In the genomic region with DNA sequence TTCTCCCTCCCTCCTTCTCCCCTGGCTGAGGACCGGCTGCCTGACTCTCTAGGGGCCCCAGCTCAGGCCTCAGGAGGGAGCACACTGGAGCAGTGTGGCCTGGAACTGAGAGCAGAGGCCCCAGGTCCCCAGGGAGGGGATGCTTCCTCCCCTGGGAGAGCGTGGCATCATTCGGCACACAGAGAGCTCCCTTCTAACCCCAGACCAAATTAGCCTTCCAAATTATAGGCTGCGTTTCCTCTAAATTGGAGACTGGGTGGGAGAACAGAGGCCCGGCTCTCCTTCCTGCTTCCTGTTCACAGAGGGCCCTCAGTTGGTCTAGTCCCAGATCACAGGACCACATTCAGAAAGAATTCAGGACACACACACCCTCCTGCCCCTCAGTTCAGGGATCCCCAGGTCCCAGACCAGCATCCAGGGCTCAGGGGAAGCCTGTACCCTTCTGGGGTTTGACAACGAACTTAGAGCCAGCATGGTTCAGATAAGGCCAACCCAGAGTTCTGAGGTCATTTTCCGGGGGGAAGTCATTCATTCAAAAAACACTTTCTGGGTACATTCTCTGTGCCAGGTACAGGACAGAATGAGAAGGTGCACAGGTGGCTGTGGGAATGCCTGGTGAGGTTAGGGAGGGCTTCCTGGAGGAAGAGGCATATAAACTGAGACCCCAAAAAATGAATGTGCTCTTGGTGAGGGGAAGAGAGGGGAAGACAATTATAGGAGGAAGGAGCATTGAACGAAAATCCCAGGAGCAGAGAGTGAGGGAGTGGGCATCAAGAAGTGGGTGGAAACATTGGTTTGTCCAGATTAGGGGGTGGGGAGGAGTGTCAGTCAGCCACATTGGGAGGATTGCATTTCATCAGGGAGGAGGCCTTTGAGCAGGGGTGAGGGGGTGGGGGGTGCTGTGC, we compare ENCODE assay signal across 10 cellular contexts. TPM values are rescaled to one million over a fixed set of nuclear protein-coding genes. Genes with fewer than 3 reads are reported as not detected.
A peak's percentile ranks its signal among the peaks of the same experiment; 100 is the strongest.
DNase-seq lines count a peak whose midpoint lies in the region; ATAC-seq, FAIRE-seq and TF ChIP-seq lines count a peak whose summit lies in the region.
"Had no signal": no experiment of that assay in that cellular context is flagged by ENCODE, and none has a peak within 500 bp of the region (broad histone marks: within the 10 kb centered on the region; RNA-seq: fewer than 3 reads in every experiment).

No MANE protein-coding gene starts in this region.

- SMC1A ChIA-PET in GM12878 (lab: Charles Lee; ENCODE audit: uncharacterized antibody, unreplicated experiment), result interaction anchor here (0.7 to 12.8 kb wide), 12 partner anchors 8 to 97 kb away, joined by 3 to 116 read pairs (median 6); partner anchors contain the start of gene DUSP7

- no peaks in the 10 kb centered on the region for H3K27me3 ChIP-seq in cardiac muscle cell
- no peaks in the 10 kb centered on the region for H3K27me3 ChIP-seq in GM12878 (replicated peaks in 1 of 2; ENCODE audit: control insufficient read depth in 2 of 2, insufficient read depth in 2 of 2, low read length in 1 of 2)
- H3K27me3 ChIP-seq in thyroid gland, result no peaks in the 10 kb centered on the region
- no peaks in the 10 kb centered on the region for H3K27me3 ChIP-seq in small intestine (ENCODE audit: control insufficient read depth in 2 of 2, insufficient read depth in 2 of 2, low read length in 2 of 2)

- no TSS peak for BruUV-seq in GM12878 (replicated peaks; lab: Mats Ljungman, UMichigan)

- no peak for TF ChIP-seq RAD21 in GM12878 (IDR thresholded peaks at IDR 0.05; ENCODE audit: insufficient read depth, low read depth, low read length)

- RAD21 ChIA-PET in GM12878 (lab: Charles Lee; ENCODE audit: unreplicated experiment), result interaction anchor here (0.9 to 7.1 kb wide), 15 partner anchors 9 to 179 kb away, joined by 3 to 70 read pairs (median 6); partner anchors contain the start of gene DUSP7

- POLR2A ChIA-PET in GM12878 (lab: Charles Lee), result interaction anchor here (0.6 to 2.3 kb wide), 16 partner anchors 7 to 229 kb away, joined by 3 to 21 read pairs (median 5); partner anchors contain the start of gene DUSP7

- CTCF ChIA-PET in GM12878 (lab: Yijun Ruan, JAX), result interaction anchor here (0.7 to 2.3 kb wide), 16 partner anchors 9 to 121 kb away, joined by 3 to 30 read pairs (median 6); partner anchors contain the start of genes DUSP7 and RRP9

- H3K9me3 ChIP-seq in cardiac muscle cell (ENCODE audit: low read depth) (no peaks in the 10 kb centered on the region), GM12878 (replicated peaks; ENCODE audit: control insufficient read depth, insufficient read depth, low read length) (no peaks in the 10 kb centered on the region), thyroid gland (no peaks in the 10 kb centered on the region), small intestine (ENCODE audit: control insufficient read depth, low read depth) (no peaks in the 10 kb centered on the region)

- peak overlapping the region; percentile 72 for H2AFZ ChIP-seq in GM12878 (ENCODE audit: control insufficient read depth, low read depth, low read length)

- H3K79me2 ChIP-seq in GM12878 (ENCODE audit: control insufficient read depth, insufficient read depth, low read length), result no peaks in the 10 kb centered on the region

- H3K4me1 ChIP-seq in cardiac muscle cell (ENCODE audit: low read depth) (peaks cover 72% of the 10 kb centered on the region), GM12878 (ENCODE audit: control insufficient read depth, insufficient read depth, low read length) (peaks cover 18% of the 10 kb centered on the region), thyroid gland (peaks cover 0 to 37% of the 10 kb centered on the region in 2 donors), small intestine (ENCODE audit: control insufficient read depth in 2 of 2, insufficient read depth in 1 of 2, low read depth in 1 of 2, low read length in 1 of 2) (no peaks in the 10 kb centered on the region)

- H3K36me3 ChIP-seq in cardiac muscle cell (no peaks in the 10 kb centered on the region), GM12878 (ENCODE audit: control insufficient read depth in 2 of 2, insufficient read depth in 2 of 2, low read length in 1 of 2) (no peaks in the 10 kb centered on the region), thyroid gland (no peaks in the 10 kb centered on the region), small intestine (ENCODE audit: control insufficient read depth in 2 of 2, insufficient read depth in 2 of 2, low read length in 2 of 2) (no peaks in the 10 kb centered on the region)

- H3K4me3 ChIP-seq in cardiac muscle cell, result no peak overlapping the region
- no peak overlapping the region for H3K4me3 ChIP-seq in GM12878
- no peak overlapping the region for H3K4me3 ChIP-seq in thyroid gland (replicated peaks in 1 of 3)
- no peak overlapping the region for H3K4me3 ChIP-seq in small intestine (ENCODE audit: low read depth in 1 of 2, low read length in 2 of 2)

- no peaks in the 10 kb centered on the region for H4K20me1 ChIP-seq in GM12878 (ENCODE audit: control insufficient read depth, insufficient read depth)

- H3K27ac ChIP-seq in cardiac muscle cell (peak overlapping the region; percentile 98), GM12878 (ENCODE audit: control insufficient read depth, insufficient read depth) (peak overlapping the region; percentile 55), thyroid gland (peak overlapping the region in 2 of 3 donors; percentile 41 to 69), small intestine (ENCODE audit: low read depth in 1 of 2, low read length in 1 of 2) (no peak overlapping the region)

- peak overlapping the region; percentile 63 for H3K4me2 ChIP-seq in GM12878 (ENCODE audit: control insufficient read depth, insufficient read depth)

- no peak for DNase-seq in cardiac muscle cell (ENCODE audit: low read depth in 1 of 2, low spot score in 1 of 2)
- DNase-seq in left cardiac atrium, result no peak
- DNase-seq in GM12878 (ENCODE audit: low read depth, low spot score), result peak; percentile 81
- no peak for DNase-seq in thyroid gland
- DNase-seq in small intestine, result no peak
- no peak for DNase-seq in activated effector memory CD4-positive, alpha-beta T cell treated with Interleukin-2 at 50 U/mL for 16 hours
- DNase-seq in activated T-cell treated with anti-CD3 and anti-CD28 coated beads, Interleukin-2, amount 50 U/mL, for 48 hours, result no peak
- DNase-seq: NCI-H1694; stimulated activated CD8-positive, alpha-beta memory T cell treated with anti-CD3 and anti-CD28 coated beads, Interleukin-4, amount 100 ng/mL, for 48 hours had no signal

- no peak for TF ChIP-seq CTCF in cardiac muscle cell (IDR thresholded peaks at IDR 0.05; ENCODE audit: low read depth, low read length)
- TF ChIP-seq CTCF in GM12878 (IDR thresholded peaks at IDR 0.05 in 2 of 3, conservative IDR thresholded peaks at IDR 0.05 in 1 of 3; ENCODE audit: control insufficient read depth in 2 of 3, extremely low read depth in 1 of 3, insufficient read depth in 1 of 3, low read depth in 3 of 3, low read length in 3 of 3), result no peak
- no peak for TF ChIP-seq CTCF in thyroid gland (IDR thresholded peaks at IDR 0.05)

- ATAC-seq in left cardiac atrium (no peak), HG02885 (IDR thresholded peaks at IDR 0.05; ENCODE audit: poor library complexity, unreplicated experiment) (peak; percentile 72), GM12878 (peak; percentile 87)

- in situ Hi-C loops in GM12878 (cut with MboI), result no loop called here

- 8% methylated on average over 7 of the region's 8 CpGs for WGBS in GM12878 (ENCODE audit: insufficient coverage, insufficient replicate concordance, low lambda C conversion rate, missing lambda C conversion rate)
- WGBS in thyroid gland, 2 donors, result 66 to 68% methylated on average over 4 to 7 of the region's 8 CpGs
- WGBS in small intestine, 3 donors, result 67 to 80% (median 73%) methylated on average over 8 of the region's 8 CpGs

- peak in 1 of 2 experiments; percentile 38; a peak in 1 of 4 replicates for TF ChIP-seq EP300 in GM12878 (IDR thresholded peaks at IDR 0.05; ENCODE audit: borderline replicate concordance in 1 of 2, control insufficient read depth in 1 of 2, low read depth in 2 of 2, low read length in 2 of 2)

- intact Hi-C loops in left cardiac atrium (cut with DNase I), result no loop called here
- intact Hi-C loops in GM12878 (cut with micrococcal nuclease; ENCODE audit: unreplicated experiment), result loop anchor here (1.0 kb wide), 1 partner anchor 28 kb away; no protein-coding TSS in a partner anchor
- intact Hi-C loops in thyroid gland (cut with DNase I), result no loop called here

- peak overlapping the region; percentile 24; the same call in 1 of the 2 replicates for H3K9ac ChIP-seq in GM12878 (ENCODE audit: control insufficient read depth, insufficient read depth, low read length)

- TF ChIP-seq POLR2A in GM12878 (IDR thresholded peaks at IDR 0.05; ENCODE audit: low read depth, low read length), result peak; percentile 34; the same call in 1 of the 2 replicates
- no peak for TF ChIP-seq POLR2A in thyroid gland (IDR thresholded peaks at IDR 0.05)

- FAIRE-seq in GM12878 (lab: Jason Lieb, UNC) (peak; percentile 76), small intestine (lab: Jason Lieb, UNC) (no peak)

RNA-seq across cellular contexts. Expression of gene RPL29, which starts 28.4 kb away (rescaled TPM):
- 1,533 and 1,673 TPM in 2 replicates for total RNA-seq in cardiac muscle cell
- 844 and 941 TPM in 2 replicates for polyA plus RNA-seq in cardiac muscle cell
- total RNA-seq in left cardiac atrium, result 100 to 1,000 TPM; 586 to 682 TPM
- total RNA-seq in GM12878 (2013; cell fraction: nucleolus; rRNA removed), result 312 and 327 TPM in 2 replicates
- total RNA-seq in GM12878 (2014; rRNA removed), result 1,707 and 1,708 TPM in 2 replicates
- total RNA-seq in GM12878 (2014; rRNA removed; fragmentation: Illumina TruSeq; extraction: Trizol), result 2,030 and 2,061 TPM in 2 replicates
- total RNA-seq in GM12878 (2021), result 1,814 and 1,873 TPM in 2 replicates
- polyA plus RNA-seq in GM12878 (2011; ENCODE audit: low read depth), result 2,919 TPM
- polyA plus RNA-seq in GM12878 (2011; rRNA removed), result 1,274 and 1,606 TPM in 2 replicates
- polyA plus RNA-seq in GM12878 (2011; cell fraction: cytosol; rRNA removed), result 2,998 and 3,537 TPM in 2 replicates
- 1,112 and 1,184 TPM in 2 replicates for polyA plus RNA-seq in GM12878 (2011; cell fraction: nucleus; rRNA removed)
- polyA plus RNA-seq in GM12878 (2012), result 3,236 and 3,576 TPM in 2 replicates
- 1,724 and 2,477 TPM in 2 replicates for polyA plus RNA-seq in GM12878 (2014; fragmentation: Illumina TruSeq; extraction: Trizol)
- polyA plus RNA-seq in GM12878 (2014; fragmentation: Nextera tagmentation; extraction: Ambion mirVana), result 1,000 to 10,000 TPM; 1,053 to 1,085 TPM
- polyA plus RNA-seq in GM12878 (2014; rRNA removed), result 2,075 and 2,190 TPM in 2 replicates
- polyA plus RNA-seq in GM12878 (2016; fragmentation: Nextera tagmentation; extraction: Ambion mirVana), result 1,000 to 10,000 TPM; 1,397 to 1,403 TPM
- 1,357 and 1,638 TPM in 2 replicates for polyA minus RNA-seq in GM12878 (2011; rRNA and poly(A)+ RNA removed)
- polyA minus RNA-seq in GM12878 (2011; cell fraction: cytosol; rRNA and poly(A)+ RNA removed), result 571 and 626 TPM in 2 replicates
- 256 and 363 TPM in 2 replicates for polyA minus RNA-seq in GM12878 (2011; cell fraction: nucleus; rRNA and poly(A)+ RNA removed)
- total RNA-seq in thyroid gland, result 1,000 to 10,000 TPM in 3 of 4 donors, 100 to 1,000 TPM in 1; 826 to 1,348 (median 1,271) TPM
- 1,000 to 10,000 TPM; 2,279 to 2,499 (median 2,299) TPM for polyA plus RNA-seq in small intestine

RNA-seq across cellular contexts. Expression of gene DUSP7, which starts 32.3 kb away (rescaled TPM):
- total RNA-seq in cardiac muscle cell, result 32.2 and 39.5 TPM in 2 replicates
- 7.1 and 13.1 TPM in 2 replicates for polyA plus RNA-seq in cardiac muscle cell
- total RNA-seq in left cardiac atrium, result 10 to 100 TPM; 24.6 to 39.3 TPM
- 27.3 and 28.8 TPM in 2 replicates for total RNA-seq in GM12878 (2013; cell fraction: nucleolus; rRNA removed)
- total RNA-seq in GM12878 (2014; rRNA removed), result 13.0 TPM in 2 replicates
- 4.9 and 5.5 TPM in 2 replicates for total RNA-seq in GM12878 (2014; rRNA removed; fragmentation: Illumina TruSeq; extraction: Trizol)
- 16.0 and 17.5 TPM in 2 replicates for total RNA-seq in GM12878 (2021)
- polyA plus RNA-seq in GM12878 (2011; ENCODE audit: low read depth), result 2.5 TPM
- 9.7 and 17.0 TPM in 2 replicates for polyA plus RNA-seq in GM12878 (2011; rRNA removed)
- 24.2 and 27.7 TPM in 2 replicates for polyA plus RNA-seq in GM12878 (2011; cell fraction: cytosol; rRNA removed)
- 37.1 and 37.4 TPM in 2 replicates for polyA plus RNA-seq in GM12878 (2011; cell fraction: nucleus; rRNA removed)
- 5.4 and 6.3 TPM in 2 replicates for polyA plus RNA-seq in GM12878 (2012)
- 4.8 and 10.3 TPM in 2 replicates for polyA plus RNA-seq in GM12878 (2014; fragmentation: Illumina TruSeq; extraction: Trizol)
- polyA plus RNA-seq in GM12878 (2014; fragmentation: Nextera tagmentation; extraction: Ambion mirVana), result under 1 TPM; 0.73 to 0.82 TPM
- 16.1 and 18.2 TPM in 2 replicates for polyA plus RNA-seq in GM12878 (2014; rRNA removed)
- 1 to 10 TPM; 1.7 TPM for polyA plus RNA-seq in GM12878 (2016; fragmentation: Nextera tagmentation; extraction: Ambion mirVana)
- 32.2 and 48.1 TPM in 2 replicates for polyA minus RNA-seq in GM12878 (2011; rRNA and poly(A)+ RNA removed)
- polyA minus RNA-seq in GM12878 (2011; cell fraction: cytosol; rRNA and poly(A)+ RNA removed), result 17.5 and 17.6 TPM in 2 replicates
- polyA minus RNA-seq in GM12878 (2011; cell fraction: nucleus; rRNA and poly(A)+ RNA removed), result 28.3 and 42.2 TPM in 2 replicates
- total RNA-seq in thyroid gland, result 10 to 100 TPM in 3 of 4 donors, 1 to 10 TPM in 1; 6.9 to 10.6 (median 10.4) TPM
- 1 to 10 TPM; 1.6 to 7.1 (median 1.8) TPM for polyA plus RNA-seq in small intestine

RNA-seq across cellular contexts. Expression of gene ACY1, which starts 40.8 kb away (rescaled TPM):
- total RNA-seq in cardiac muscle cell, result 87.7 and 99.7 TPM in 2 replicates
- polyA plus RNA-seq in cardiac muscle cell, result 116 and 125 TPM in 2 replicates
- total RNA-seq in left cardiac atrium, result 10 to 100 TPM; 21.8 to 24.8 TPM
- total RNA-seq in GM12878 (2013; cell fraction: nucleolus; rRNA removed), result 11.6 and 14.6 TPM in 2 replicates
- 28.9 and 35.1 TPM in 2 replicates for total RNA-seq in GM12878 (2014; rRNA removed)
- 19.0 and 22.3 TPM in 2 replicates for total RNA-seq in GM12878 (2014; rRNA removed; fragmentation: Illumina TruSeq; extraction: Trizol)
- 27.4 and 33.5 TPM in 2 replicates for total RNA-seq in GM12878 (2021)
- polyA plus RNA-seq in GM12878 (2011; ENCODE audit: low read depth), result 62.9 TPM
- polyA plus RNA-seq in GM12878 (2011; rRNA removed), result 12.5 and 18.5 TPM in 2 replicates
- 31.5 and 32.0 TPM in 2 replicates for polyA plus RNA-seq in GM12878 (2011; cell fraction: cytosol; rRNA removed)
- polyA plus RNA-seq in GM12878 (2011; cell fraction: nucleus; rRNA removed), result 36.7 and 37.0 TPM in 2 replicates
- 30.6 and 33.0 TPM in 2 replicates for polyA plus RNA-seq in GM12878 (2012)
- polyA plus RNA-seq in GM12878 (2014; fragmentation: Illumina TruSeq; extraction: Trizol), result 6.4 and 18.8 TPM in 2 replicates
- 10 to 100 TPM; 19.8 to 28.2 TPM for polyA plus RNA-seq in GM12878 (2014; fragmentation: Nextera tagmentation; extraction: Ambion mirVana)
- polyA plus RNA-seq in GM12878 (2014; rRNA removed), result 31.3 and 42.2 TPM in 2 replicates
- polyA plus RNA-seq in GM12878 (2016; fragmentation: Nextera tagmentation; extraction: Ambion mirVana), result 10 to 100 TPM; 32.0 to 37.0 TPM
- polyA minus RNA-seq in GM12878 (2011; rRNA and poly(A)+ RNA removed), result 18.5 and 20.4 TPM in 2 replicates
- polyA minus RNA-seq in GM12878 (2011; cell fraction: cytosol; rRNA and poly(A)+ RNA removed), result 7.4 and 9.5 TPM in 2 replicates
- polyA minus RNA-seq in GM12878 (2011; cell fraction: nucleus; rRNA and poly(A)+ RNA removed), result 10.3 and 14.9 TPM in 2 replicates
- 10 to 100 TPM; 34.9 to 98.8 (median 77.6) TPM for total RNA-seq in thyroid gland
- polyA plus RNA-seq in small intestine, result 1,000 to 10,000 TPM in 1 of 3 donors, 100 to 1,000 TPM in 2; 164 to 1,228 (median 877) TPM

RNA-seq across cellular contexts. Expression of gene ABHD14A, which starts 49.2 kb away (rescaled TPM):
- total RNA-seq in cardiac muscle cell, result 56.5 and 105 TPM in 2 replicates
- polyA plus RNA-seq in cardiac muscle cell, result 95.9 and 104 TPM in 2 replicates
- 10 to 100 TPM; 18.1 to 18.3 TPM for total RNA-seq in left cardiac atrium
- total RNA-seq in GM12878 (2013; cell fraction: nucleolus; rRNA removed), result 2.9 TPM in 2 replicates
- total RNA-seq in GM12878 (2014; rRNA removed), result 12.2 and 13.1 TPM in 2 replicates
- total RNA-seq in GM12878 (2014; rRNA removed; fragmentation: Illumina TruSeq; extraction: Trizol), result 5.0 and 5.9 TPM in 2 replicates
- total RNA-seq in GM12878 (2021), result 9.3 and 12.2 TPM in 2 replicates
- 4.0 TPM for polyA plus RNA-seq in GM12878 (2011; ENCODE audit: low read depth)
- 4.9 and 6.5 TPM in 2 replicates for polyA plus RNA-seq in GM12878 (2011; rRNA removed)
- polyA plus RNA-seq in GM12878 (2011; cell fraction: cytosol; rRNA removed), result 14.2 and 22.6 TPM in 2 replicates
- polyA plus RNA-seq in GM12878 (2011; cell fraction: nucleus; rRNA removed), result 6.8 and 7.8 TPM in 2 replicates
- polyA plus RNA-seq in GM12878 (2012), result 7.6 and 8.2 TPM in 2 replicates
- polyA plus RNA-seq in GM12878 (2014; fragmentation: Illumina TruSeq; extraction: Trizol), result 2.4 and 5.6 TPM in 2 replicates
- 1 to 10 TPM; 1.2 to 2.2 TPM for polyA plus RNA-seq in GM12878 (2014; fragmentation: Nextera tagmentation; extraction: Ambion mirVana)
- polyA plus RNA-seq in GM12878 (2014; rRNA removed), result 12.6 and 12.9 TPM in 2 replicates
- 10 to 100 TPM; 22.4 to 27.0 TPM for polyA plus RNA-seq in GM12878 (2016; fragmentation: Nextera tagmentation; extraction: Ambion mirVana)
- 2.6 and 6.4 TPM in 2 replicates for polyA minus RNA-seq in GM12878 (2011; rRNA and poly(A)+ RNA removed)
- 2.9 and 3.9 TPM in 2 replicates for polyA minus RNA-seq in GM12878 (2011; cell fraction: cytosol; rRNA and poly(A)+ RNA removed)
- polyA minus RNA-seq in GM12878 (2011; cell fraction: nucleus; rRNA and poly(A)+ RNA removed), result 0.86 and 1.6 TPM in 2 replicates
- 10 to 100 TPM; 20.0 to 91.9 (median 49.3) TPM for total RNA-seq in thyroid gland
- 10 to 100 TPM in 1 of 3 donors, 1 to 10 TPM in 2; 4.6 to 17.6 (median 5.1) TPM for polyA plus RNA-seq in small intestine

RNA-seq across cellular contexts. Expression of gene ABHD14B, which starts 50.3 kb away (rescaled TPM):
- 19.8 and 27.8 TPM in 2 replicates for total RNA-seq in cardiac muscle cell
- 23.3 and 29.9 TPM in 2 replicates for polyA plus RNA-seq in cardiac muscle cell
- total RNA-seq in left cardiac atrium, result 10 to 100 TPM; 22.0 to 22.1 TPM
- 29.6 and 35.3 TPM in 2 replicates for total RNA-seq in GM12878 (2013; cell fraction: nucleolus; rRNA removed)
- total RNA-seq in GM12878 (2014; rRNA removed), result 59.9 and 62.4 TPM in 2 replicates
- total RNA-seq in GM12878 (2014; rRNA removed; fragmentation: Illumina TruSeq; extraction: Trizol), result 28.9 and 30.5 TPM in 2 replicates
- 58.3 and 58.8 TPM in 2 replicates for total RNA-seq in GM12878 (2021)
- 35.7 TPM for polyA plus RNA-seq in GM12878 (2011; ENCODE audit: low read depth)
- 45.4 and 76.5 TPM in 2 replicates for polyA plus RNA-seq in GM12878 (2011; rRNA removed)
- polyA plus RNA-seq in GM12878 (2011; cell fraction: cytosol; rRNA removed), result 80.0 and 92.8 TPM in 2 replicates
- polyA plus RNA-seq in GM12878 (2011; cell fraction: nucleus; rRNA removed), result 39.8 and 51.9 TPM in 2 replicates
- 54.6 and 64.2 TPM in 2 replicates for polyA plus RNA-seq in GM12878 (2012)
- 35.9 and 51.1 TPM in 2 replicates for polyA plus RNA-seq in GM12878 (2014; fragmentation: Illumina TruSeq; extraction: Trizol)
- 10 to 100 TPM in 1 of 2 experiments, 1 to 10 TPM in 1; 7.8 to 14.2 TPM for polyA plus RNA-seq in GM12878 (2014; fragmentation: Nextera tagmentation; extraction: Ambion mirVana)
- polyA plus RNA-seq in GM12878 (2014; rRNA removed), result 73.0 and 80.4 TPM in 2 replicates
- 10 to 100 TPM; 47.2 to 50.9 TPM for polyA plus RNA-seq in GM12878 (2016; fragmentation: Nextera tagmentation; extraction: Ambion mirVana)
- polyA minus RNA-seq in GM12878 (2011; rRNA and poly(A)+ RNA removed), result 53.4 and 78.7 TPM in 2 replicates
- polyA minus RNA-seq in GM12878 (2011; cell fraction: cytosol; rRNA and poly(A)+ RNA removed), result 18.1 and 25.1 TPM in 2 replicates
- polyA minus RNA-seq in GM12878 (2011; cell fraction: nucleus; rRNA and poly(A)+ RNA removed), result 12.8 and 21.3 TPM in 2 replicates
- 10 to 100 TPM; 64.5 to 94.9 (median 87.8) TPM for total RNA-seq in thyroid gland
- 100 to 1,000 TPM in 2 of 3 donors, 10 to 100 TPM in 1; 71.3 to 164 (median 131) TPM for polyA plus RNA-seq in small intestine

Comparison
In these comparisons a context has a peak if more than half of its experiments do, and no peak if none do; other contexts are left out.
1. H3K27ac ChIP-seq: peak in cardiac muscle cell (single experiment), GM12878 (single experiment) and thyroid gland (2 of 3); none in small intestine (0 of 2).
2. ATAC-seq: peak in HG02885 (single experiment) and GM12878 (single experiment); none in left cardiac atrium (0 of 2).